8 cellular contexts compared by ENCODE assay signal in genomic region chr5:111063709-111064322, GRCh38. TPM values are rescaled to one million over a fixed set of nuclear protein-coding genes. Genes with fewer than 3 reads are reported as not detected.
A peak's percentile ranks its signal among the peaks of the same experiment; 100 is the strongest.
DNase-seq lines count a peak whose midpoint lies in the region; ATAC-seq, FAIRE-seq and TF ChIP-seq lines count a peak whose summit lies in the region.

No MANE protein-coding gene starts in this region.

- TF ChIP-seq POLR2A in A549 (IDR thresholded peaks at IDR 0.05; ENCODE audit: low read length), result no peak

- no peaks in the 10 kb centered on the region for H3K4me1 Mint-ChIP-seq in chondrocyte (ENCODE audit: low read depth)
- H3K4me1 Mint-ChIP-seq in CD8-positive, alpha-beta memory T cell, result no peaks in the 10 kb centered on the region

- H3K79me2 ChIP-seq in KMS-11 (ENCODE audit: insufficient read depth, low read depth), result no peaks in the 10 kb centered on the region

- H3K4me1 ChIP-seq in A549 (no peaks in the 10 kb centered on the region), KMS-11 (ENCODE audit: low read depth, poor library complexity, severe bottlenecking) (no peaks in the 10 kb centered on the region)
- no peaks in the 10 kb centered on the region for H3K4me1 ChIP-seq in CD8-positive, alpha-beta memory T cell (ENCODE audit: insufficient read depth, low read length)

- H3K4me3 ChIP-seq in A549, result no peak overlapping the region
- H3K4me3 ChIP-seq in KMS-11 (IDR thresholded peaks at IDR 0.05; ENCODE audit: insufficient read depth, low read depth, low read length), result no peak overlapping the region
- no peak overlapping the region for H3K4me3 ChIP-seq in CD8-positive, alpha-beta memory T cell (ENCODE audit: low read length)

- H3K9me3 ChIP-seq in A549, result no peaks in the 10 kb centered on the region
- H3K9me3 ChIP-seq in CD8-positive, alpha-beta memory T cell (ENCODE audit: low read length), result no peaks in the 10 kb centered on the region

- H3K27ac ChIP-seq in A549, result no peak overlapping the region
- no peak overlapping the region for H3K27ac ChIP-seq in KMS-11
- no peak overlapping the region for H3K27ac ChIP-seq in CD8-positive, alpha-beta memory T cell (ENCODE audit: low read depth, low read length)

- no peaks in the 10 kb centered on the region for H4K20me1 ChIP-seq in KMS-11 (ENCODE audit: insufficient read depth)

- H3K36me3 Mint-ChIP-seq in chondrocyte (ENCODE audit: low read depth), result no peaks in the 10 kb centered on the region
- H3K36me3 Mint-ChIP-seq in CD8-positive, alpha-beta memory T cell, result peaks cover 0 to 2% (median 0%) of the 10 kb centered on the region in 3 donors

- peak; percentile 32 to 44; a peak in 3 of 5 replicates for TF ChIP-seq RAD21 in A549 (conservative IDR thresholded peaks at IDR 0.05 in 1 of 2, IDR thresholded peaks at IDR 0.05 in 1 of 2)

- FAIRE-seq in A549 (lab: Jason Lieb, UNC), result no peak

- CTCF ChIA-PET in A549 (lab: Yijun Ruan, JAX), result no interaction called here
- CTCF ChIA-PET in CD8-positive, alpha-beta memory T cell (lab: Charles Lee), result no interaction called here

- H3K36me3 ChIP-seq in KMS-11 (ENCODE audit: insufficient read depth), result no peaks in the 10 kb centered on the region
- H3K36me3 ChIP-seq in CD8-positive, alpha-beta memory T cell (ENCODE audit: insufficient read depth, low read length), result no peaks in the 10 kb centered on the region

- TF ChIP-seq EP300 in A549 (IDR thresholded peaks at IDR 0.05), result no peak

- H3K9ac ChIP-seq in KMS-11, result no peak overlapping the region

- H3K4me2 ChIP-seq in A549, result no peak overlapping the region
- H3K4me2 ChIP-seq in KMS-11, result no peak overlapping the region

- peaks cover 52% of the 10 kb centered on the region for H3K27me3 Mint-ChIP-seq in chondrocyte (ENCODE audit: low read depth)
- peaks cover 30 to 58% of the 10 kb centered on the region in 2 donors for H3K27me3 Mint-ChIP-seq in CD8-positive, alpha-beta memory T cell

- H3K4me3 Mint-ChIP-seq in chondrocyte (ENCODE audit: unreplicated experiment), result no peak overlapping the region
- no peak overlapping the region for H3K4me3 Mint-ChIP-seq in CD8-positive, alpha-beta memory T cell

- peak; percentile 64 to 70; a peak in 4 of 6 replicates for ATAC-seq in A549
- ATAC-seq in GM18511 (IDR thresholded peaks at IDR 0.05; ENCODE audit: unreplicated experiment), result peak; percentile 71
- no peak for ATAC-seq in HG03108 (IDR thresholded peaks at IDR 0.05; ENCODE audit: unreplicated experiment)
- no peak for ATAC-seq in HG02970 (IDR thresholded peaks at IDR 0.05; ENCODE audit: low FRiP score, unreplicated experiment)

- no peak overlapping the region for H3K27ac Mint-ChIP-seq in chondrocyte (ENCODE audit: unreplicated experiment)
- no peak overlapping the region for H3K27ac Mint-ChIP-seq in CD8-positive, alpha-beta memory T cell

- H3K9me3 Mint-ChIP-seq in chondrocyte (ENCODE audit: low read depth), result no peaks in the 10 kb centered on the region
- H3K9me3 Mint-ChIP-seq in CD8-positive, alpha-beta memory T cell, result peaks cover 2 to 10% (median 5%) of the 10 kb centered on the region in 5 donors

- POLR2A ChIA-PET in A549 (lab: Yijun Ruan, JAX), result no interaction called here
- POLR2A ChIA-PET in CD8-positive, alpha-beta memory T cell (lab: Charles Lee), result no interaction called here

- TF ChIP-seq CTCF in A549 (IDR thresholded peaks at IDR 0.05), result peak; percentile 45; the same call in 2 of the 3 replicates
- peak; percentile 33; the same call in 1 of the 2 replicates for TF ChIP-seq CTCF in KMS-11 (conservative IDR thresholded peaks at IDR 0.05; ENCODE audit: low read depth, low read length)
- peak; percentile 72 for TF ChIP-seq CTCF in chondrocyte (IDR thresholded peaks at IDR 0.05)

- no peak overlapping the region for H2AFZ ChIP-seq in KMS-11 (ENCODE audit: low read depth)

- DNase-seq in A549 (ENCODE audit: low read depth in 1 of 2, low spot score in 1 of 2) (peak in 1 of 2 experiments; percentile 36), chondrocyte (ENCODE audit: low spot score) (no peak)
- no peak for DNase-seq in stimulated activated CD4-positive, alpha-beta T cell treated with anti-CD3 and anti-CD28 coated beads, Interleukin-4, amount 100 ng/mL, for 24 hours
- no peak for DNase-seq in CD8-positive, alpha-beta memory T cell

- H3K27me3 ChIP-seq in KMS-11 (ENCODE audit: insufficient read depth, low read depth), result no peaks in the 10 kb centered on the region
- H3K27me3 ChIP-seq in CD8-positive, alpha-beta memory T cell (ENCODE audit: insufficient read depth, low read length, poor library complexity, severe bottlenecking), result peaks cover 13% of the 10 kb centered on the region

- under 1% methylated on average over 3 of the region's 3 CpGs for WGBS in A549 (ENCODE audit: missing lambda C conversion rate)

TF ChIP-seq in A549, 52 proteins besides CTCF, POLR2A, EP300 and RAD21:
- TF ChIP-seq SREBF2 (IDR thresholded peaks at IDR 0.05), result no peak
- peak; percentile 45; the same call in 2 of the 3 replicates for TF ChIP-seq SMC3 (IDR thresholded peaks at IDR 0.05)

RNA-seq across cellular contexts. Expression of gene TSLP, which starts 7.7 kb away (rescaled TPM):
- 0.04 TPM in 1 of 2 replicates, not detected in the other for polyA plus RNA-seq in A549 (2011; rRNA removed)
- polyA plus RNA-seq in A549 (2012; cell fraction: cytosol; rRNA removed), result not detected in 2 replicates
- not detected in 2 replicates for polyA plus RNA-seq in A549 (2012; cell fraction: nucleus; rRNA removed)
- polyA plus RNA-seq in A549 (2017; fragmentation: RNase III; extraction: RNeasy Plus Mini Kit Qiagen cat#74134 plus additional on column Dnase treatment), result not detected in 3 replicates
- 0.12 TPM in 1 of 2 replicates, not detected in the other for polyA minus RNA-seq in A549 (2011; rRNA and poly(A)+ RNA removed)
- 0.20 TPM in 1 of 3 replicates, not detected in the others for total RNA-seq in chondrocyte
- under 1 TPM; 0.40 to 0.63 TPM for total RNA-seq in CD8-positive, alpha-beta memory T cell
- polyA plus RNA-seq in CD8-positive, alpha-beta memory T cell, result 0.10 TPM

RNA-seq across cellular contexts. Expression of gene WDR36, which starts 28.3 kb away (rescaled TPM):
- 31.5 and 38.1 TPM in 2 replicates for polyA plus RNA-seq in A549 (2011; rRNA removed)
- 5.0 and 5.4 TPM in 2 replicates for polyA plus RNA-seq in A549 (2012; cell fraction: cytosol; rRNA removed)
- polyA plus RNA-seq in A549 (2012; cell fraction: nucleus; rRNA removed), result 6.2 and 7.2 TPM in 2 replicates
- polyA plus RNA-seq in A549 (2017; fragmentation: RNase III; extraction: RNeasy Plus Mini Kit Qiagen cat#74134 plus additional on column Dnase treatment), result 15.3 to 17.5 TPM (median 15.3 TPM) in 3 replicates
- polyA minus RNA-seq in A549 (2011; rRNA and poly(A)+ RNA removed), result 43.7 and 70.7 TPM in 2 replicates
- 17.6 to 25.4 TPM (median 18.7 TPM) in 3 replicates for total RNA-seq in chondrocyte
- total RNA-seq in CD8-positive, alpha-beta memory T cell, result 10 to 100 TPM; 70.2 to 74.8 TPM
- polyA plus RNA-seq in CD8-positive, alpha-beta memory T cell, result 17.7 TPM

Comparison
In these comparisons a context has a peak if more than half of its experiments do, and no peak if none do; other contexts are left out.
1. ATAC-seq: peak in A549 (2 of 2) and GM18511 (single experiment); none in HG03108 (single experiment) and HG02970 (single experiment).
2. Peak in every context shown above with its lines, with median percentiles within 50 percentile points of each other: CTCF ChIP-seq.